Comparison of ENCODE assay signal across 19 cellular contexts in genomic region chr2:235924675-235925063, GRCh38.
DNase-seq lines count a peak whose midpoint lies in the region; ATAC-seq, FAIRE-seq and TF ChIP-seq lines count a peak whose summit lies in the region.
"Had no signal": no experiment of that assay in that cellular context is flagged by ENCODE, and none has a peak within 500 bp of the region (broad histone marks: within the 10 kb centered on the region; RNA-seq: fewer than 3 reads in every experiment).

No MANE protein-coding gene starts in this region.

- H3K27ac ChIP-seq in HepG2 (ENCODE audit: extremely low read length, insufficient read depth, low read length) (peak overlapping the region; percentile 62), right lobe of liver (no peak overlapping the region), mesenchymal stem cell (ENCODE audit: low read length, poor library complexity, severe bottlenecking) (no peak overlapping the region)

- H4K91ac ChIP-seq in mesenchymal stem cell (ENCODE audit: low read length), result no peak overlapping the region

- FAIRE-seq in HepG2 (lab: Jason Lieb, UNC), result peak; percentile 74
- FAIRE-seq: G401.6, H1, HTR-8/SVneo, K562 had no signal

- H4K20me1 ChIP-seq in HepG2 (ENCODE audit: insufficient read depth, low read length), result no peaks in the 10 kb centered on the region

- ATAC-seq in HepG2, result peak; percentile 85
- ATAC-seq in right lobe of liver, result no peak
- ATAC-seq in WTC11, result no peak
- ATAC-seq in HG02870 (IDR thresholded peaks at IDR 0.05; ENCODE audit: unreplicated experiment), result no peak
- ATAC-seq: K562 had no signal

- no peak overlapping the region for H2AK5ac ChIP-seq in mesenchymal stem cell (ENCODE audit: low read length, severe bottlenecking)

- intact Hi-C loops in HepG2 (cut with micrococcal nuclease; ENCODE audit: unreplicated experiment) (loop anchor here (5.0 kb wide), 1 partner anchor 37 kb away; no protein-coding TSS in a partner anchor), right lobe of liver (cut with DNase I) (no loop called here), CD14-positive monocyte (cut with micrococcal nuclease) (no loop called here)

- TF ChIP-seq POLR2A in HepG2 (IDR thresholded peaks at IDR 0.05; ENCODE audit: insufficient read depth in 1 of 2, low read depth in 2 of 2, low read length in 2 of 2) (no peak), right lobe of liver (IDR thresholded peaks at IDR 0.05) (no peak)

- H2BK12ac ChIP-seq in mesenchymal stem cell (ENCODE audit: low read length in 2 of 2), result no peak overlapping the region

- no peaks in the 10 kb centered on the region for H3K9me3 ChIP-seq in HepG2 (ENCODE audit: low read length)
- H3K9me3 ChIP-seq in right lobe of liver, result no peaks in the 10 kb centered on the region
- H3K9me3 ChIP-seq in mesenchymal stem cell (ENCODE audit: control insufficient read depth, low read length), result no peaks in the 10 kb centered on the region

- no peak overlapping the region for H2AFZ ChIP-seq in HepG2 (ENCODE audit: low read length)
- no peak overlapping the region for H2AFZ ChIP-seq in mesenchymal stem cell (ENCODE audit: low read depth, low read length)

- no peaks in the 10 kb centered on the region for H3K27me3 Mint-ChIP-seq in WTC11 (ENCODE audit: low read depth)
- peaks cover 0 to 2% (median 1%) of the 10 kb centered on the region in 3 donors for H3K27me3 Mint-ChIP-seq in CD14-positive monocyte (ENCODE audit: low read depth in 3 of 3)
- H3K27me3 Mint-ChIP-seq: B cell had no signal

- no peaks in the 10 kb centered on the region for H3K9me3 Mint-ChIP-seq in WTC11
- H3K9me3 Mint-ChIP-seq in CD14-positive monocyte, result peaks cover 0 to 10% (median 2%) of the 10 kb centered on the region in 7 donors
- H3K9me3 Mint-ChIP-seq: CD4-positive, alpha-beta memory T cell; HFFc6 had no signal

- 8% methylated on average over 4 of the region's 4 CpGs for WGBS in HepG2 (ENCODE audit: low lambda C conversion rate)
- 62% methylated on average over 2 of the region's 4 CpGs for WGBS in right lobe of liver (ENCODE audit: insufficient coverage, low coverage, low lambda C conversion rate, missing lambda C conversion rate)
- WGBS in mesenchymal stem cell, result 97% methylated on average over 2 of the region's 4 CpGs

- H3K27ac Mint-ChIP-seq in WTC11, result no peak overlapping the region
- no peak overlapping the region for H3K27ac Mint-ChIP-seq in CD14-positive monocyte
- H3K27ac Mint-ChIP-seq: B cell, HFFc6 had no signal

- H2BK120ac ChIP-seq in mesenchymal stem cell (ENCODE audit: low read depth, low read length), result no peak overlapping the region

- CTCF ChIA-PET in HepG2 (lab: Yijun Ruan, JAX; ENCODE audit: low intra/inter-chr PET ratio, low total read pairs), result no interaction called here
- CTCF ChIA-PET in WTC11 (lab: Charles Lee), result interaction anchor here (1.7 to 1.8 kb wide), 3 partner anchors 12 to 253 kb away, joined by 4 to 8 read pairs (median 6); no protein-coding TSS in a partner anchor

- no peak overlapping the region for H3K4me3 Mint-ChIP-seq in WTC11
- H3K4me3 Mint-ChIP-seq in CD14-positive monocyte, result no peak overlapping the region
- H3K4me3 Mint-ChIP-seq: B cell; CD4-positive, alpha-beta memory T cell; HFFc6 had no signal

- H3K4ac ChIP-seq in mesenchymal stem cell (ENCODE audit: low read depth in 1 of 2, low read length in 2 of 2), result no peak overlapping the region

- no peak for TF ChIP-seq RAD21 in HepG2 (CRISPR knock-in tag; IDR thresholded peaks at IDR 0.05)

- BruUV-seq in HepG2 (replicated peaks; lab: Mats Ljungman, UMichigan), result no TSS peak

- no peak overlapping the region for H3K18ac ChIP-seq in mesenchymal stem cell (ENCODE audit: low read depth in 1 of 2, low read length in 2 of 2)

- H3K4me1 Mint-ChIP-seq in WTC11, result peaks cover 14% of the 10 kb centered on the region
- H3K4me1 Mint-ChIP-seq in CD14-positive monocyte, result no peaks in the 10 kb centered on the region
- H3K4me1 Mint-ChIP-seq: B cell; CD4-positive, alpha-beta memory T cell had no signal

- TF ChIP-seq EP300 in HepG2 (IDR thresholded peaks at IDR 0.05; ENCODE audit: low read depth in 2 of 2, low read length in 2 of 2) (peak in 1 of 2 experiments; percentile 41; a peak in 1 of 4 replicates), HepG2 (CRISPR knock-in tag; IDR thresholded peaks at IDR 0.05; ENCODE audit: borderline replicate concordance) (no peak)

- H3K9ac ChIP-seq in HepG2 (ENCODE audit: insufficient read depth, low read depth, low read length) (no peak overlapping the region), mesenchymal stem cell (ENCODE audit: low read length) (no peak overlapping the region)

- H2BK15ac ChIP-seq in mesenchymal stem cell (ENCODE audit: low read depth, poor library complexity, severe bottlenecking), result no peak overlapping the region

- DNase-seq in HepG2 (ENCODE audit: low spot score), result peak; percentile 91
- DNase-seq in right lobe of liver, result no peak
- DNase-seq in WTC11 (ENCODE audit: low spot score), result no peak
- peak; percentile 17 for DNase-seq in mesenchymal stem cell
- DNase-seq in CD14-positive monocyte (ENCODE audit: low spot score), result no peak
- no peak for DNase-seq in T-helper 2 cell
- DNase-seq: ACHN; C1 segment of cervical spinal cord; CD4-positive, alpha-beta memory T cell; DMS79; EL; HCEC 1CT; HFFc6 had no signal

- peaks cover 57% of the 10 kb centered on the region for H3K4me1 ChIP-seq in HepG2 (ENCODE audit: insufficient read depth, low read length)
- H3K4me1 ChIP-seq in right lobe of liver, result no peaks in the 10 kb centered on the region
- H3K4me1 ChIP-seq in mesenchymal stem cell (ENCODE audit: control insufficient read depth, insufficient read depth, low read depth, low read length), result no peaks in the 10 kb centered on the region

- H3K36me3 ChIP-seq in HepG2 (replicated peaks in 1 of 2; ENCODE audit: control insufficient read depth in 1 of 2, insufficient read depth in 2 of 2, low read length in 2 of 2) (peaks cover 0 to 3% of the 10 kb centered on the region in 2 experiments; a peak in 1 of 5 replicates), right lobe of liver (no peaks in the 10 kb centered on the region), mesenchymal stem cell (ENCODE audit: control insufficient read depth in 1 of 2, insufficient read depth in 2 of 2, low read depth in 1 of 2, low read length in 2 of 2) (peaks cover 12 to 20% of the 10 kb centered on the region in 2 experiments)

- POLR2A ChIA-PET in HepG2 (lab: Yijun Ruan, JAX), result no interaction called here
- POLR2A ChIA-PET in WTC11 (lab: Charles Lee), result no interaction called here

- H3K4me3 ChIP-seq in HepG2 (replicated peaks in 1 of 3; ENCODE audit: insufficient read depth in 1 of 3, low read depth in 2 of 3, low read length in 3 of 3) (no peak overlapping the region), right lobe of liver (no peak overlapping the region), mesenchymal stem cell (ENCODE audit: insufficient read depth in 1 of 2, low read depth in 1 of 2, low read length in 2 of 2) (no peak overlapping the region)
- H3K4me3 ChIP-seq: K562 had no signal

- no peak overlapping the region for H4K8ac ChIP-seq in mesenchymal stem cell (ENCODE audit: low read length)

- H3K79me1 ChIP-seq in mesenchymal stem cell (replicated peaks; ENCODE audit: low read length, poor library complexity, severe bottlenecking), result peaks cover 1% of the 10 kb centered on the region

- no peaks in the 10 kb centered on the region for H3K79me2 ChIP-seq in HepG2 (ENCODE audit: insufficient read depth, low read length)

- H3K4me2 ChIP-seq in HepG2 (ENCODE audit: low read depth, low read length), result peak overlapping the region; percentile 60
- H3K4me2 ChIP-seq in mesenchymal stem cell (ENCODE audit: low read length, poor library complexity, severe bottlenecking), result no peak overlapping the region

- in situ Hi-C loops in HepG2 (cut with HindIII; ENCODE audit: extremely low pct_ligation_motif_present, low pct_unique_long_range_greater_than_20kb), result no loop called here

- H3K36me3 Mint-ChIP-seq in WTC11 (peaks cover 7% of the 10 kb centered on the region), CD14-positive monocyte (no peaks in the 10 kb centered on the region)
- H3K36me3 Mint-ChIP-seq: CD4-positive, alpha-beta memory T cell had no signal

- no peak overlapping the region for H2BK5ac ChIP-seq in mesenchymal stem cell (ENCODE audit: low read depth, low read length, poor library complexity, severe bottlenecking)

- no peak overlapping the region for H3K14ac ChIP-seq in mesenchymal stem cell (ENCODE audit: low read length in 2 of 2)

- no peak overlapping the region for H3K23ac ChIP-seq in mesenchymal stem cell (ENCODE audit: low read length in 2 of 2)

- no peak for TF ChIP-seq CTCF in HepG2 (CRISPR knock-in tag; IDR thresholded peaks at IDR 0.05)
- TF ChIP-seq CTCF in right lobe of liver (IDR thresholded peaks at IDR 0.05), result no peak
- no peak for TF ChIP-seq CTCF in WTC11 (IDR thresholded peaks at IDR 0.05)
- no peak for TF ChIP-seq CTCF in CD14-positive monocyte (IDR thresholded peaks at IDR 0.05)

- H3K27me3 ChIP-seq in HepG2 (ENCODE audit: control insufficient read depth in 1 of 2, insufficient read depth in 2 of 2, low read length in 2 of 2) (no peaks in the 10 kb centered on the region), right lobe of liver (no peaks in the 10 kb centered on the region), mesenchymal stem cell (ENCODE audit: control insufficient read depth in 1 of 2, insufficient read depth in 1 of 2, low read length in 2 of 2) (no peaks in the 10 kb centered on the region)

TF ChIP-seq in HepG2, 621 proteins besides CTCF, POLR2A, EP300 and RAD21 (continues in another document):
- TF ChIP-seq KDM1A (CRISPR knock-in tag; IDR thresholded peaks at IDR 0.05) (no peak), ZBTB20 (CRISPR knock-in tag; IDR thresholded peaks at IDR 0.05; ENCODE audit: borderline replicate concordance, low read depth) (no peak), NFE2L2 (IDR thresholded peaks at IDR 0.05; ENCODE audit: low read length) (no peak), ZNF234 (CRISPR knock-in tag; conservative IDR thresholded peaks at IDR 0.05) (no peak), IKZF1 (IDR thresholded peaks at IDR 0.05) (no peak), RBAK (CRISPR knock-in tag; IDR thresholded peaks at IDR 0.05) (no peak)

Comparison
In these comparisons a context has a peak if more than half of its experiments do, and no peak if none do; other contexts are left out.
1. DNase-seq: peak in HepG2 (single experiment) and mesenchymal stem cell (single experiment); none in right lobe of liver (0 of 3), WTC11 (single experiment), CD14-positive monocyte (single experiment) and T-helper 2 cell (0 of 5).
2. Of the 50 proteins assayed by ChIP-seq in both HepG2 and WTC11: peak only in HepG2: FOXP1, FOXP4, IRF2, MAX, ZBTB43, ZNF263 and 1 more; only in WTC11: GABPB1; in both: none; in neither: 40; mixed calls (peak in some experiments, not most) for 2.